8 cellular contexts compared by ENCODE assay signal in genomic region chr5:150625164-150625535, GRCh38. TPM values are rescaled to one million over a fixed set of nuclear protein-coding genes. Genes with fewer than 3 reads are reported as not detected.
A peak's percentile ranks its signal among the peaks of the same experiment; 100 is the strongest.
DNase-seq lines count a peak whose midpoint lies in the region; ATAC-seq and TF ChIP-seq lines count a peak whose summit lies in the region.

No MANE protein-coding gene starts in this region.

- no peaks in the 10 kb centered on the region for H3K9me3 ChIP-seq in lower lobe of right lung
- H3K9me3 ChIP-seq in thoracic aorta: no peaks in the 10 kb centered on the region

- DNase-seq in Jurkat, Clone E6-1 (ENCODE audit: low read depth, low spot score): no peak
- DNase-seq in coronary artery (ENCODE audit: low spot score) (no peak), lower lobe of right lung (peak; percentile 66), thoracic aorta (ENCODE audit: low spot score) (no peak), medulla oblongata (ENCODE audit: extremely low spot score) (no peak), DMS153 (lab: John Stamatoyannopoulos, UW) (no peak)

- peak; percentile 55 to 61 for ATAC-seq in lower lobe of right lung
- no peak for ATAC-seq in thoracic aorta (ENCODE audit: insufficient number of reproducible peaks, low FRiP score, low read depth)
- ATAC-seq in activated CD4-positive, CD25-positive, alpha-beta regulatory T cell treated with anti-CD3 and anti-CD28 coated beads, Interleukin-2, amount 50 U/mL, for 24 hours: no peak
- no peak for ATAC-seq in HG02970 (IDR thresholded peaks at IDR 0.05; ENCODE audit: low FRiP score, unreplicated experiment)

- H3K36me3 ChIP-seq in lower lobe of right lung (no peaks in the 10 kb centered on the region), thoracic aorta (no peaks in the 10 kb centered on the region)

- intact Hi-C loops in lower lobe of right lung (cut with DNase I): no loop called here

- peak overlapping the region; percentile 33; the same call in 1 of the 2 replicates for H3K4me3 ChIP-seq in Jurkat, Clone E6-1 (ENCODE audit: low read length)
- peak overlapping the region; percentile 99 for H3K4me3 ChIP-seq in coronary artery
- peak overlapping the region; percentile 92 for H3K4me3 ChIP-seq in lower lobe of right lung
- H3K4me3 ChIP-seq in thoracic aorta: peak overlapping the region; percentile 94

- H3K4me1 ChIP-seq in lower lobe of right lung (peaks cover 79% of the 10 kb centered on the region), thoracic aorta (ENCODE audit: control insufficient read depth in 1 of 2, low read depth in 2 of 2) (peaks cover 23 to 65% of the 10 kb centered on the region in 2 donors)

- TF ChIP-seq CTCF in coronary artery (IDR thresholded peaks at IDR 0.05) (no peak), lower lobe of right lung (IDR thresholded peaks at IDR 0.05) (no peak), thoracic aorta (IDR thresholded peaks at IDR 0.05) (no peak)

- H3K27ac ChIP-seq in coronary artery (peak overlapping the region; percentile 99 to 100), lower lobe of right lung (peak overlapping the region; percentile 92), thoracic aorta (peak overlapping the region; percentile 99 to 100)

- H3K27me3 ChIP-seq in lower lobe of right lung (ENCODE audit: low read depth) (no peaks in the 10 kb centered on the region), thoracic aorta (replicated peaks; ENCODE audit: insufficient read depth) (no peaks in the 10 kb centered on the region)

RNA-seq across cellular contexts. Expression of gene SYNPO, which starts 15.3 kb away (rescaled TPM):
- 1.7 TPM for polyA plus RNA-seq in Jurkat, Clone E6-1 (2012; ENCODE audit: insufficient read depth, insufficient read length)
- 90.6 TPM for total RNA-seq in lower lobe of right lung
- total RNA-seq in thoracic aorta: 100 to 1,000 TPM; 191 to 226 TPM

RNA-seq across cellular contexts. Expression of gene MYOZ3, which starts 35.9 kb away (rescaled TPM):
- 3.3 TPM for polyA plus RNA-seq in Jurkat, Clone E6-1 (2012; ENCODE audit: insufficient read depth, insufficient read length)
- total RNA-seq in lower lobe of right lung: 0.92 TPM
- total RNA-seq in thoracic aorta: 1 to 10 TPM in 1 of 2 donors, under 1 TPM in 1; 0.81 to 2.8 TPM

Comparison
In these comparisons a context has a peak if more than half of its experiments do, and no peak if none do; other contexts are left out.
1. H3K4me3 ChIP-seq: peak in every context shown above with its lines; median percentile 99 in coronary artery; 94 in thoracic aorta; 92 in lower lobe of right lung; 33 in Jurkat, Clone E6-1.
2. ATAC-seq: peak in lower lobe of right lung (2 of 2); none in thoracic aorta (single experiment), activated CD4-positive, CD25-positive, alpha-beta regulatory T cell treated with anti-CD3 and anti-CD28 coated beads, Interleukin-2, amount 50 U/mL, for 24 hours (0 of 2) and HG02970 (single experiment).
3. Peak in every context shown above with its lines, with median percentiles within 50 percentile points of each other: H3K27ac ChIP-seq.